13 cellular contexts compared by ENCODE assay signal in the genomic region with DNA sequence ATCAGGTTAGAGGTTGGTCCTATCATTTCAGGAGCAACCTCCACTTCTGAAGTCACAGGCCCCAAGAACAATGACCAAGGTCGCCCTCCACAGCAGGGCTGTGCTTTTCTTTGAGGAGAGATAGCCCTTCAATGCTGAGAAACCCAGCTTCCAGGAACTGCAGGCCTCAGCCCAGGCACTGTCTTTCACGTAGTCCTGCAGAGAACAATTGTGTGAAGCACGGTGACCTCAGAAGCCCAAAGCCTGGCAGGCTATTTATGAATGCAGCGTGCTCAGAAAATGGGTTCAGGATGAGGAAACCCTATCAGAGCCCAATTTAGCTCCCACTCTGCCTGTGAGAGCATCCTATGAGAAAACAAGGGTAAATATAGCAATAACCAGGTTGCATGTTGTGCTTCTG.
A peak's percentile ranks its signal among the peaks of the same experiment; 100 is the strongest.
DNase-seq lines count a peak whose midpoint lies in the region; ATAC-seq and TF ChIP-seq lines count a peak whose summit lies in the region.
"Had no signal": no experiment of that assay in that cellular context is flagged by ENCODE, and none has a peak within 500 bp of the region (broad histone marks: within the 10 kb centered on the region; RNA-seq: fewer than 3 reads in every experiment).

No MANE protein-coding gene starts in this region.

- peaks cover 8% of the 10 kb centered on the region for H3K9me3 Mint-ChIP-seq in nephron progenitor cell

- H3K27me3 Mint-ChIP-seq in nephron progenitor cell (ENCODE audit: low read depth, poor library complexity), result peaks cover 5% of the 10 kb centered on the region
- H3K27me3 Mint-ChIP-seq: CD8-positive, alpha-beta memory T cell had no signal

- DNase-seq in DMS153 (lab: John Stamatoyannopoulos, UW) (peak; percentile 25), DMS153 treated with DMSO at 0.1 percent for 48 hours (lab: John Stamatoyannopoulos, UW; ENCODE audit: unreplicated experiment) (no peak), dermis blood vessel endothelial cell (peak; percentile 72), left lobe of liver (ENCODE audit: low spot score) (no peak), superior temporal gyrus (ENCODE audit: extremely low spot score) (peak; percentile 46), nephron progenitor cell (no peak)
- no peak for DNase-seq in stimulated activated naive CD8-positive, alpha-beta T cell treated with anti-CD3 and anti-CD28 coated beads, Interleukin-15, Interleukin-2, amounts not matched to agents 100 U/mL and 50 U/mL, for 24 hours
- no peak for DNase-seq in stimulated activated CD4-positive, alpha-beta T cell treated with anti-CD3 and anti-CD28 coated beads, Interleukin-4, amount 100 ng/mL, for 24 hours
- DNase-seq: activated CD4-positive, alpha-beta T cell treated with anti-CD3 and anti-CD28 coated beads for 1 hour; activated T-cell treated with anti-CD3 and anti-CD28 coated beads, Interleukin-2, amount 50 U/mL, for 48 hours; CD8-positive, alpha-beta memory T cell; Kasumi-1; stomach had no signal

- no peak for TF ChIP-seq CTCF in nephron progenitor cell (IDR thresholded peaks at IDR 0.05)

- peaks cover 50% of the 10 kb centered on the region for H3K4me1 Mint-ChIP-seq in nephron progenitor cell
- H3K4me1 Mint-ChIP-seq: CD8-positive, alpha-beta memory T cell had no signal

- no peaks in the 10 kb centered on the region for H3K36me3 Mint-ChIP-seq in nephron progenitor cell (ENCODE audit: low read depth)
- H3K36me3 Mint-ChIP-seq: CD8-positive, alpha-beta memory T cell had no signal

- H3K27ac Mint-ChIP-seq in nephron progenitor cell, result no peak overlapping the region

- no peak overlapping the region for H3K4me3 Mint-ChIP-seq in nephron progenitor cell
- H3K4me3 Mint-ChIP-seq: CD8-positive, alpha-beta memory T cell had no signal

- peak; percentile 55 for ATAC-seq in left lobe of liver
- ATAC-seq in stimulated activated naive CD8-positive, alpha-beta T cell treated with anti-CD3 and anti-CD28 coated beads, Interleukin-15, Interleukin-2, amounts not matched to agents 100 U/mL and 50 U/mL, for 24 hours, result no peak

Comparison
In these comparisons a context has a peak if more than half of its experiments do, and no peak if none do; other contexts are left out.
1. DNase-seq: peak in DMS153 (single experiment), dermis blood vessel endothelial cell (single experiment) and superior temporal gyrus (single experiment); none in DMS153 treated with DMSO at 0.1 percent for 48 hours (single experiment), left lobe of liver (single experiment), stimulated activated naive CD8-positive, alpha-beta T cell treated with anti-CD3 and anti-CD28 coated beads, Interleukin-15, Interleukin-2, amounts not matched to agents 100 U/mL and 50 U/mL, for 24 hours (single experiment), nephron progenitor cell (single experiment) and stimulated activated CD4-positive, alpha-beta T cell treated with anti-CD3 and anti-CD28 coated beads, Interleukin-4, amount 100 ng/mL, for 24 hours (single experiment).